In genomic region chr7:108137993-108138392, GRCh38 we compare ENCODE assay signal across 17 cellular contexts. TPM values are rescaled to one million over a fixed set of nuclear protein-coding genes. Genes with fewer than 3 reads are reported as not detected.
DNase-seq lines count a peak whose midpoint lies in the region; ATAC-seq and TF ChIP-seq lines count a peak whose summit lies in the region.
"Had no signal": no experiment of that assay in that cellular context is flagged by ENCODE, and none has a peak within 500 bp of the region (broad histone marks: within the 10 kb centered on the region; RNA-seq: fewer than 3 reads in every experiment).

No MANE protein-coding gene starts in this region.

- no peak for TF ChIP-seq EP300 in esophagus muscularis mucosa (IDR thresholded peaks at IDR 0.05)

- H3K36me3 ChIP-seq in esophagus muscularis mucosa: no peaks in the 10 kb centered on the region
- no peaks in the 10 kb centered on the region for H3K36me3 ChIP-seq in CD8-positive, alpha-beta memory T cell (ENCODE audit: insufficient read depth, low read length)
- H3K36me3 ChIP-seq: BE2C had no signal

- intact Hi-C loops in esophagus muscularis mucosa (cut with DNase I): no loop called here

- DNase-seq in activated naive CD8-positive, alpha-beta T cell treated with anti-CD3 and anti-CD28 coated beads for 36 hours: no peak
- peak; percentile 64 for DNase-seq in esophagus muscularis mucosa (ENCODE audit: extremely low spot score)
- no peak for DNase-seq in CD8-positive, alpha-beta memory T cell
- DNase-seq: BE2C; Caco-2; CD4-positive, alpha-beta memory T cell; DND-41; GDM1; GM23248 had no signal

- TF ChIP-seq POLR2A in esophagus muscularis mucosa (IDR thresholded peaks at IDR 0.05; ENCODE audit: low read depth): no peak

- no peaks in the 10 kb centered on the region for H3K9me3 ChIP-seq in esophagus muscularis mucosa
- H3K9me3 ChIP-seq in CD8-positive, alpha-beta memory T cell (ENCODE audit: low read length): no peaks in the 10 kb centered on the region
- H3K9me3 ChIP-seq: A549, BE2C, Caco-2 had no signal

- H3K4me3 Mint-ChIP-seq in activated T-helper 17 cell treated with anti-CD3 and anti-CD28 coated beads, Interleukin-2, amount 50 U/mL, for 72 hours: no peak overlapping the region
- peak overlapping the region; percentile 22 for H3K4me3 Mint-ChIP-seq in activated naive CD8-positive, alpha-beta T cell treated with anti-CD3 and anti-CD28 coated beads for 36 hours
- peak overlapping the region; percentile 9 for H3K4me3 Mint-ChIP-seq in stimulated activated naive CD8-positive, alpha-beta T cell treated with anti-CD3 and anti-CD28 coated beads, Interleukin-15, Interleukin-2, amounts not matched to agents 100 ng/mL and 50 ng/mL, for 24 hours
- no peak overlapping the region for H3K4me3 Mint-ChIP-seq in CD8-positive, alpha-beta memory T cell
- H3K4me3 Mint-ChIP-seq: IgD-negative memory B cell had no signal

- no peak overlapping the region for H3K27ac ChIP-seq in esophagus muscularis mucosa (replicated peaks in 1 of 4)
- no peak overlapping the region for H3K27ac ChIP-seq in CD8-positive, alpha-beta memory T cell (ENCODE audit: low read depth, low read length)
- H3K27ac ChIP-seq: A549, C4-2B, GM23248 had no signal

- POLR2A ChIA-PET in CD8-positive, alpha-beta memory T cell (lab: Charles Lee): no interaction called here

- H3K9me3 Mint-ChIP-seq in activated T-helper 17 cell treated with anti-CD3 and anti-CD28 coated beads, Interleukin-2, amount 50 U/mL, for 72 hours: no peaks in the 10 kb centered on the region
- H3K9me3 Mint-ChIP-seq in activated naive CD8-positive, alpha-beta T cell treated with anti-CD3 and anti-CD28 coated beads for 36 hours: peaks cover 2% of the 10 kb centered on the region
- H3K9me3 Mint-ChIP-seq in stimulated activated naive CD8-positive, alpha-beta T cell treated with anti-CD3 and anti-CD28 coated beads, Interleukin-15, Interleukin-2, amounts not matched to agents 100 ng/mL and 50 ng/mL, for 24 hours: peaks cover 7% of the 10 kb centered on the region
- no peaks in the 10 kb centered on the region for H3K9me3 Mint-ChIP-seq in CD8-positive, alpha-beta memory T cell

- peaks cover 13% of the 10 kb centered on the region for H3K4me1 Mint-ChIP-seq in activated T-helper 17 cell treated with anti-CD3 and anti-CD28 coated beads, Interleukin-2, amount 50 U/mL, for 72 hours
- H3K4me1 Mint-ChIP-seq in activated naive CD8-positive, alpha-beta T cell treated with anti-CD3 and anti-CD28 coated beads for 36 hours: peaks cover 46% of the 10 kb centered on the region
- H3K4me1 Mint-ChIP-seq in stimulated activated naive CD8-positive, alpha-beta T cell treated with anti-CD3 and anti-CD28 coated beads, Interleukin-15, Interleukin-2, amounts not matched to agents 100 ng/mL and 50 ng/mL, for 24 hours (ENCODE audit: low read depth): peaks cover 49% of the 10 kb centered on the region
- H3K4me1 Mint-ChIP-seq in CD8-positive, alpha-beta memory T cell: peaks cover 15 to 16% (median 16%) of the 10 kb centered on the region in 3 donors

- no peaks in the 10 kb centered on the region for H3K27me3 ChIP-seq in esophagus muscularis mucosa
- H3K27me3 ChIP-seq in CD8-positive, alpha-beta memory T cell (ENCODE audit: insufficient read depth, low read length, poor library complexity, severe bottlenecking): no peaks in the 10 kb centered on the region
- H3K27me3 ChIP-seq: BE2C had no signal

- no peak overlapping the region for H3K27ac Mint-ChIP-seq in activated T-helper 17 cell treated with anti-CD3 and anti-CD28 coated beads, Interleukin-2, amount 50 U/mL, for 72 hours
- peak overlapping the region; percentile 4 for H3K27ac Mint-ChIP-seq in activated naive CD8-positive, alpha-beta T cell treated with anti-CD3 and anti-CD28 coated beads for 36 hours
- H3K27ac Mint-ChIP-seq in stimulated activated naive CD8-positive, alpha-beta T cell treated with anti-CD3 and anti-CD28 coated beads, Interleukin-15, Interleukin-2, amounts not matched to agents 100 ng/mL and 50 ng/mL, for 24 hours: peak overlapping the region; percentile 93
- no peak overlapping the region for H3K27ac Mint-ChIP-seq in CD8-positive, alpha-beta memory T cell
- H3K27ac Mint-ChIP-seq: IgD-negative memory B cell had no signal

- no peaks in the 10 kb centered on the region for H3K36me3 Mint-ChIP-seq in activated T-helper 17 cell treated with anti-CD3 and anti-CD28 coated beads, Interleukin-2, amount 50 U/mL, for 72 hours (ENCODE audit: low read depth)
- peaks cover 14% of the 10 kb centered on the region for H3K36me3 Mint-ChIP-seq in activated naive CD8-positive, alpha-beta T cell treated with anti-CD3 and anti-CD28 coated beads for 36 hours
- peaks cover 6% of the 10 kb centered on the region for H3K36me3 Mint-ChIP-seq in stimulated activated naive CD8-positive, alpha-beta T cell treated with anti-CD3 and anti-CD28 coated beads, Interleukin-15, Interleukin-2, amounts not matched to agents 100 ng/mL and 50 ng/mL, for 24 hours (ENCODE audit: low read depth)
- H3K36me3 Mint-ChIP-seq in CD8-positive, alpha-beta memory T cell: no peaks in the 10 kb centered on the region
- H3K36me3 Mint-ChIP-seq: CD4-positive, alpha-beta memory T cell; IgD-negative memory B cell had no signal

- CTCF ChIA-PET in CD8-positive, alpha-beta memory T cell (lab: Charles Lee): interaction anchor here (2.8 kb wide), 1 partner anchor 8 kb away, joined by 9 read pairs; no protein-coding TSS in a partner anchor

- peak; percentile 12 for ATAC-seq in activated T-helper 17 cell treated with anti-CD3 and anti-CD28 coated beads, Interleukin-2, amount 50 U/mL, for 72 hours (replicated peaks)
- ATAC-seq in HG03039 (IDR thresholded peaks at IDR 0.05; ENCODE audit: unreplicated experiment): no peak
- ATAC-seq: A549, HCT116 had no signal

- WGBS in esophagus muscularis mucosa: 78% methylated on average over 4 of the region's 4 CpGs

- H3K4me1 ChIP-seq in esophagus muscularis mucosa: peaks cover 0 to 14% (median 7%) of the 10 kb centered on the region in 4 donors
- H3K4me1 ChIP-seq in CD8-positive, alpha-beta memory T cell (ENCODE audit: insufficient read depth, low read length): peaks cover 15% of the 10 kb centered on the region
- H3K4me1 ChIP-seq: A549 had no signal

- no peak overlapping the region for H3K4me3 ChIP-seq in esophagus muscularis mucosa
- no peak overlapping the region for H3K4me3 ChIP-seq in CD8-positive, alpha-beta memory T cell (ENCODE audit: low read length)
- H3K4me3 ChIP-seq: A549, GM23248 had no signal

- no peak for TF ChIP-seq CTCF in esophagus muscularis mucosa (IDR thresholded peaks at IDR 0.05)

- H3K27me3 Mint-ChIP-seq in activated T-helper 17 cell treated with anti-CD3 and anti-CD28 coated beads, Interleukin-2, amount 50 U/mL, for 72 hours: peaks cover 16% of the 10 kb centered on the region
- peaks cover 10% of the 10 kb centered on the region for H3K27me3 Mint-ChIP-seq in activated naive CD8-positive, alpha-beta T cell treated with anti-CD3 and anti-CD28 coated beads for 36 hours
- H3K27me3 Mint-ChIP-seq in stimulated activated naive CD8-positive, alpha-beta T cell treated with anti-CD3 and anti-CD28 coated beads, Interleukin-15, Interleukin-2, amounts not matched to agents 100 ng/mL and 50 ng/mL, for 24 hours: peaks cover 13% of the 10 kb centered on the region
- peaks cover 0 to 12% of the 10 kb centered on the region in 2 donors for H3K27me3 Mint-ChIP-seq in CD8-positive, alpha-beta memory T cell

RNA-seq across cellular contexts. Expression of gene LAMB4, which starts 7.8 kb away (rescaled TPM):
- not detected for total RNA-seq in activated T-helper 17 cell treated with anti-CD3 and anti-CD28 coated beads, Interleukin-2, amount 50 U/mL, for 72 hours
- under 1 TPM; 0.40 to 0.45 TPM for total RNA-seq in activated naive CD8-positive, alpha-beta T cell treated with anti-CD3 and anti-CD28 coated beads for 36 hours
- 1 to 10 TPM in 2 of 4 donors, under 1 TPM in 1, not detected in 1; 0.75 to 2.6 (median 1.7) TPM for total RNA-seq in esophagus muscularis mucosa
- total RNA-seq in CD8-positive, alpha-beta memory T cell: not detected
- not detected for polyA plus RNA-seq in CD8-positive, alpha-beta memory T cell
- total RNA-seq: CD4-positive, alpha-beta memory T cell; GM23248; HT-29 had no signal
- polyA plus RNA-seq: CD4-positive, alpha-beta memory T cell; IgD-negative memory B cell had no signal

Comparison
In these comparisons a context has a peak if more than half of its experiments do, and no peak if none do; other contexts are left out.
1. H3K27ac Mint-ChIP-seq: peak in activated naive CD8-positive, alpha-beta T cell treated with anti-CD3 and anti-CD28 coated beads for 36 hours (single experiment) and stimulated activated naive CD8-positive, alpha-beta T cell treated with anti-CD3 and anti-CD28 coated beads, Interleukin-15, Interleukin-2, amounts not matched to agents 100 ng/mL and 50 ng/mL, for 24 hours (single experiment); none in activated T-helper 17 cell treated with anti-CD3 and anti-CD28 coated beads, Interleukin-2, amount 50 U/mL, for 72 hours (single experiment) and CD8-positive, alpha-beta memory T cell (0 of 8).
2. H3K4me3 Mint-ChIP-seq: peak in activated naive CD8-positive, alpha-beta T cell treated with anti-CD3 and anti-CD28 coated beads for 36 hours (single experiment) and stimulated activated naive CD8-positive, alpha-beta T cell treated with anti-CD3 and anti-CD28 coated beads, Interleukin-15, Interleukin-2, amounts not matched to agents 100 ng/mL and 50 ng/mL, for 24 hours (single experiment); none in activated T-helper 17 cell treated with anti-CD3 and anti-CD28 coated beads, Interleukin-2, amount 50 U/mL, for 72 hours (single experiment) and CD8-positive, alpha-beta memory T cell (0 of 7).